ENCODE assay signal across 1 cellular context in the genomic region with DNA sequence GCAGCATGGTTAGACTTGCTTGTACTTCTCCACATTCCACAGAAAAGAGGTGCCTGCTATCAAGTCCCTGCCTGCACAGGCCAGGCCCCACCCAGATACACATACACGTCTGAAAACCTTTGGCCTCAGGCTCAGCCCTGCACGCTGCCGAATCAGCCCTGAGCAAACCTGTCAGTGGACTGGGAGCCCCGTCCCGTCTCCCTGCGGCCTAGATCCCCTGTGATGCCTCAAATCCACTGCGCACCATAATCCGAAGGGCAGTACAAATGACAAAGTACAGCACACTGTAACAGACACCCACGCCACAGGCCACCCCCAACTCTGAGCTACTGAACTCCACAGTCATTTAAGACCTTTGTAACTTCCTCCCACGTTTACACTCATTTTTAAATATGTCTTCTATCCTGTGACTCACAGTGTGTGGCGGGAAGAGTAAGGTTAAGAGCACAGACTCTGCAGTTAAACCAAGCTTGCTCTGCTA.
TF ChIP-seq lines count a peak whose summit lies in the region.

No MANE protein-coding gene starts in this region.

TF ChIP-seq in GM12878, 131 proteins besides CTCF, POLR2A, EP300 and RAD21 (continued from another document):
- TF ChIP-seq, protein P1, sequence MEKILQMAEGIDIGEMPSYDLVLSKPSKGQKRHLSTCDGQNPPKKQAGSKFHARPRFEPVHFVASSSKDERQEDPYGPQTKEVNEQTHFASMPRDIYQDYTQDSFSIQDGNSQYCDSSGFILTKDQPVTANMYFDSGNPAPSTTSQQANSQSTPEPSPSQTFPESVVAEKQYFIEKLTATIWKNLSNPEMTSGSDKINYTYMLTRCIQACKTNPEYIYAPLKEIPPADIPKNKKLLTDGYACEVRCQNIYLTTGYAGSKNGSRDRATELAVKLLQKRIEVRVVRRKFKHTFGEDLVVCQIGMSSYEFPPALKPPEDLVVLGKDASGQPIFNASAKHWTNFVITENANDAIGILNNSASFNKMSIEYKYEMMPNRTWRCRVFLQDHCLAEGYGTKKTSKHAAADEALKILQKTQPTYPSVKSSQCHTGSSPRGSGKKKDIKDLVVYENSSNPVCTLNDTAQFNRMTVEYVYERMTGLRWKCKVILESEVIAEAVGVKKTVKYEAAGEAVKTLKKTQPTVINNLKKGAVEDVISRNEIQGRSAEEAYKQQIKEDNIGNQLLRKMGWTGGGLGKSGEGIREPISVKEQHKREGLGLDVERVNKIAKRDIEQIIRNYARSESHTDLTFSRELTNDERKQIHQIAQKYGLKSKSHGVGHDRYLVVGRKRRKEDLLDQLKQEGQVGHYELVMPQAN (conservative IDR thresholded peaks at IDR 0.05), result no peak
- TF ChIP-seq, protein P2, sequence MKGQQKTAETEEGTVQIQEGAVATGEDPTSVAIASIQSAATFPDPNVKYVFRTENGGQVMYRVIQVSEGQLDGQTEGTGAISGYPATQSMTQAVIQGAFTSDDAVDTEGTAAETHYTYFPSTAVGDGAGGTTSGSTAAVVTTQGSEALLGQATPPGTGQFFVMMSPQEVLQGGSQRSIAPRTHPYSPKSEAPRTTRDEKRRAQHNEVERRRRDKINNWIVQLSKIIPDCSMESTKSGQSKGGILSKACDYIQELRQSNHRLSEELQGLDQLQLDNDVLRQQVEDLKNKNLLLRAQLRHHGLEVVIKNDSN (IDR thresholded peaks at IDR 0.05; ENCODE audit: borderline replicate concordance, extremely low read length, insufficient read depth, low read depth, low read length), result no peak
- TF ChIP-seq GATAD2B (conservative IDR thresholded peaks at IDR 0.05; ENCODE audit: low read depth) (peak; percentile 65; the same call in 1 of the 2 replicates), NFIC (IDR thresholded peaks at IDR 0.05; ENCODE audit: low read depth, low read length) (peak; percentile 85; the same call in 1 of the 2 replicates), GABPA (IDR thresholded peaks at IDR 0.05; ENCODE audit: low read depth) (no peak), EED (IDR thresholded peaks at IDR 0.05; ENCODE audit: low read depth) (peak; percentile 42; the same call in 1 of the 2 replicates), PAX8 (IDR thresholded peaks at IDR 0.05) (no peak), POLR2AphosphoS2 (IDR thresholded peaks at IDR 0.05; ENCODE audit: low read depth, low read length) (no peak; the same call in 1 of the 2 replicates), KDM1A (IDR thresholded peaks at IDR 0.05; ENCODE audit: borderline replicate concordance) (no peak), ASH2L (IDR thresholded peaks at IDR 0.05; ENCODE audit: borderline replicate concordance, low read depth) (no peak), TAF1 (IDR thresholded peaks at IDR 0.05; ENCODE audit: borderline replicate concordance, low read depth, low read length) (no peak), CBX5 (IDR thresholded peaks at IDR 0.05; ENCODE audit: low read depth) (peak; percentile 53; the same call in 1 of the 2 replicates), IRF4 (IDR thresholded peaks at IDR 0.05; ENCODE audit: low read depth, low read length) (peak; percentile 85), NR2F1 (conservative IDR thresholded peaks at IDR 0.05) (peak; percentile 78), STAT3 (IDR thresholded peaks at IDR 0.05; ENCODE audit: low read depth, low read length) (no peak), NR2C2 (IDR thresholded peaks at IDR 0.05; ENCODE audit: borderline replicate concordance, control insufficient read depth, insufficient read length, low read depth) (no peak), MEF2A (IDR thresholded peaks at IDR 0.05; ENCODE audit: insufficient read depth, low read depth, low read length) (0 out of 2 replicates have a peak, but pooled peaks have one; percentile 57), BCL11A (IDR thresholded peaks at IDR 0.05; ENCODE audit: low read depth, low read length) (peak; percentile 80), MXI1 (IDR thresholded peaks at IDR 0.05; ENCODE audit: low read depth, low read length) (no peak), RCOR1 (conservative IDR thresholded peaks at IDR 0.05; ENCODE audit: low read depth, low read length) (no peak)
- TF ChIP-seq, protein P3, sequence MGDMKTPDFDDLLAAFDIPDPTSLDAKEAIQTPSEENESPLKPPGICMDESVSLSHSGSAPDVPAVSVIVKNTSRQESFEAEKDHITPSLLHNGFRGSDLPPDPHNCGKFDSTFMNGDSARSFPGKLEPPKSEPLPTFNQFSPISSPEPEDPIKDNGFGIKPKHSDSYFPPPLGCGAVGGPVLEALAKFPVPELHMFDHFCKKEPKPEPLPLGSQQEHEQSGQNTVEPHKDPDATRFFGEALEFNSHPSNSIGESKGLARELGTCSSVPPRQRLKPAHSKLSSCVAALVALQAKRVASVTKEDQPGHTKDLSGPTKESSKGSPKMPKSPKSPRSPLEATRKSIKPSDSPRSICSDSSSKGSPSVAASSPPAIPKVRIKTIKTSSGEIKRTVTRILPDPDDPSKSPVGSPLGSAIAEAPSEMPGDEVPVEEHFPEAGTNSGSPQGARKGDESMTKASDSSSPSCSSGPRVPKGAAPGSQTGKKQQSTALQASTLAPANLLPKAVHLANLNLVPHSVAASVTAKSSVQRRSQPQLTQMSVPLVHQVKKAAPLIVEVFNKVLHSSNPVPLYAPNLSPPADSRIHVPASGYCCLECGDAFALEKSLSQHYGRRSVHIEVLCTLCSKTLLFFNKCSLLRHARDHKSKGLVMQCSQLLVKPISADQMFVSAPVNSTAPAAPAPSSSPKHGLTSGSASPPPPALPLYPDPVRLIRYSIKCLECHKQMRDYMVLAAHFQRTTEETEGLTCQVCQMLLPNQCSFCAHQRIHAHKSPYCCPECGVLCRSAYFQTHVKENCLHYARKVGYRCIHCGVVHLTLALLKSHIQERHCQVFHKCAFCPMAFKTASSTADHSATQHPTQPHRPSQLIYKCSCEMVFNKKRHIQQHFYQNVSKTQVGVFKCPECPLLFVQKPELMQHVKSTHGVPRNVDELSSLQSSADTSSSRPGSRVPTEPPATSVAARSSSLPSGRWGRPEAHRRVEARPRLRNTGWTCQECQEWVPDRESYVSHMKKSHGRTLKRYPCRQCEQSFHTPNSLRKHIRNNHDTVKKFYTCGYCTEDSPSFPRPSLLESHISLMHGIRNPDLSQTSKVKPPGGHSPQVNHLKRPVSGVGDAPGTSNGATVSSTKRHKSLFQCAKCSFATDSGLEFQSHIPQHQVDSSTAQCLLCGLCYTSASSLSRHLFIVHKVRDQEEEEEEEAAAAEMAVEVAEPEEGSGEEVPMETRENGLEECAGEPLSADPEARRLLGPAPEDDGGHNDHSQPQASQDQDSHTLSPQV (IDR thresholded peaks at IDR 0.05), result peak; percentile 55; the same call in 1 of the 2 replicates
TF ChIP-seq in GM12878: peak in this region for 44.
